ENCODE assay signal across 1 cellular context in the genomic region with DNA sequence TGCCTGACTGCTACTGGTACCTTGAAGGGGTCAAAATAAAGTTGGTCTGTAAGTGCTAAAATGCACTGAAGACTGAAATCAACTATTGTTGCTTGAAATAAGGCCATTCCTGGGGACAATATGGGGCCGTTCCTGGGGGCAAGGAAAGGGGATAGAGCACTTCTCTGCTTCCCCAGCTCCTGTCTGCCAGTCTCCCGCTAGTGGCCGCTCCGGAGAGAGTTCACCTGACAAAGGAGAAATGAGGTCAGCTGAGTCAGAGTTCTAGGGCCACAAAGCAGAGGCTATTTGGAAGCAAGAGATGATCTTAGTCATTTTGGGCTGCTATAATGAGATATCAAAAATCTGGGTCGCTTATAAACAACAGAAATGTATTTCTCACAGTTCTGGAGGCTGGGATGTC.
TF ChIP-seq lines count a peak whose summit lies in the region.

No MANE protein-coding gene starts in this region.

TF ChIP-seq in WTC11, 78 proteins besides CTCF, POLR2A, EP300 and RAD21 (continued from another document):
- TF ChIP-seq, protein P1, sequence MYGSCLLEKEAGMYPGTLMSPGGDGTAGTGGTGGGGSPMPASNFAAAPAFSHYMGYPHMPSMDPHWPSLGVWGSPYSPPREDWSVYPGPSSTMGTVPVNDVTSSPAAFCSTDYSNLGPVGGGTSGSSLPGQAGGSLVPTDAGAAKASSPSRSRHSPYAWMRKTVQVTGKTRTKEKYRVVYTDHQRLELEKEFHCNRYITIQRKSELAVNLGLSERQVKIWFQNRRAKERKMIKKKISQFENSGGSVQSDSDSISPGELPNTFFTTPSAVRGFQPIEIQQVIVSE (CRISPR knock-in tag; IDR thresholded peaks at IDR 0.05; ENCODE audit: borderline replicate concordance), result no peak
- TF ChIP-seq ETV6 (CRISPR knock-in tag; IDR thresholded peaks at IDR 0.05), result no peak
- TF ChIP-seq CREB1 (CRISPR knock-in tag; IDR thresholded peaks at IDR 0.05), result no peak
- TF ChIP-seq ZNF121 (CRISPR knock-in tag; IDR thresholded peaks at IDR 0.05), result no peak
